8 cellular contexts compared by ENCODE assay signal in genomic region chr16:67833418-67834241, GRCh38. TPM values are rescaled to one million over a fixed set of nuclear protein-coding genes. Genes with fewer than 3 reads are reported as not detected.
DNase-seq lines count a peak whose midpoint lies in the region; ATAC-seq and TF ChIP-seq lines count a peak whose summit lies in the region.

No MANE protein-coding gene starts in this region.

- no peaks in the 10 kb centered on the region for H3K9me3 Mint-ChIP-seq in immature natural killer cell

- TF ChIP-seq POLR2A in breast epithelium (IDR thresholded peaks at IDR 0.05) = no peak

- CTCF ChIA-PET in AG04449 (lab: Yijun Ruan, JAX) = interaction anchor here (0.7 to 13.4 kb wide), 7 partner anchors 8 to 313 kb away, joined by 3 to 181 read pairs (median 8); no protein-coding TSS in a partner anchor

- H3K9me3 ChIP-seq in breast epithelium = no peaks in the 10 kb centered on the region

- peaks cover 0 to 5% of the 10 kb centered on the region in 2 donors for H3K4me1 ChIP-seq in breast epithelium

- H3K4me3 ChIP-seq in AG04449 (ENCODE audit: low read depth, low read length) (peak overlapping the region; percentile 83), breast epithelium (peak overlapping the region; percentile 83 to 92 (median 90))

- peak overlapping the region; percentile 83 to 94 (median 89) for H3K4me3 Mint-ChIP-seq in immature natural killer cell

- H3K27me3 ChIP-seq in breast epithelium = no peaks in the 10 kb centered on the region

- H3K27ac ChIP-seq in VCaP (peak overlapping the region; percentile 65; the same call in 1 of the 2 replicates), breast epithelium (peak overlapping the region; percentile 72)

- no peaks in the 10 kb centered on the region for H3K36me3 ChIP-seq in breast epithelium

- intact Hi-C loops in breast epithelium (cut with DNase I; ENCODE audit: low total_unique reads) = loop anchor here (2.0 kb wide), 1 partner anchor 33 kb away; no protein-coding TSS in a partner anchor

- no peak for DNase-seq in AG04449 (ENCODE audit: low read depth, low spot score)
- DNase-seq in NCI-H2171 (lab: John Stamatoyannopoulos, UW) = peak; percentile 96
- peak; percentile 83 to 91 for DNase-seq in breast epithelium (ENCODE audit: low spot score in 2 of 2)
- peak; percentile 91 to 93 (median 91) for DNase-seq in immature natural killer cell
- peak; percentile 77 for DNase-seq in smooth muscle cell of the brain vasculature (ENCODE audit: low read depth, low spot score)

- ATAC-seq in GM18870 (IDR thresholded peaks at IDR 0.05; ENCODE audit: unreplicated experiment) (peak; percentile 90), HG03103 (IDR thresholded peaks at IDR 0.05; ENCODE audit: low read depth, unreplicated experiment) (peak; percentile 93)

- H3K36me3 Mint-ChIP-seq in immature natural killer cell = peaks cover 0 to 4% (median 1%) of the 10 kb centered on the region in 3 donors

- peaks cover 0 to 2% (median 2%) of the 10 kb centered on the region in 3 donors for H3K27me3 Mint-ChIP-seq in immature natural killer cell (ENCODE audit: low read depth in 3 of 3)

- peak overlapping the region; percentile 37 to 87 (median 75) for H3K27ac Mint-ChIP-seq in immature natural killer cell

- POLR2A ChIA-PET in AG04449 (lab: Yijun Ruan, JAX) = interaction anchor here (0.9 to 1.9 kb wide), 7 partner anchors 11 to 126 kb away, joined by 3 to 8 read pairs (median 5); partner anchors contain the start of genes RANBP10 and TSNAXIP1

- H3K4me1 Mint-ChIP-seq in immature natural killer cell = peaks cover 17 to 18% of the 10 kb centered on the region in 2 donors

- TF ChIP-seq CTCF in AG04449 (IDR thresholded peaks at IDR 0.05; ENCODE audit: insufficient read depth, low read length, missing control alignments) (no peak), VCaP (conservative IDR thresholded peaks at IDR 0.05) (no peak), breast epithelium (IDR thresholded peaks at IDR 0.05) (no peak)

RNA-seq across cellular contexts. Expression of gene THAP11, which starts 8.5 kb away (rescaled TPM):
- 10 to 100 TPM; 51.1 to 57.8 (median 53.0) TPM for total RNA-seq in breast epithelium
- polyA plus RNA-seq in immature natural killer cell = 100 to 1,000 TPM; 102 to 129 (median 117) TPM

RNA-seq across cellular contexts. Expression of gene NUTF2, which starts 13.1 kb away (rescaled TPM):
- 100 to 1,000 TPM in 1 of 3 donors, 10 to 100 TPM in 2; 91.5 to 168 (median 94.8) TPM for total RNA-seq in breast epithelium
- 100 to 1,000 TPM; 115 to 157 (median 130) TPM for polyA plus RNA-seq in immature natural killer cell

RNA-seq across cellular contexts. Expression of gene CENPT, which starts 13.9 kb away (rescaled TPM):
- 10 to 100 TPM; 35.0 to 52.0 (median 51.5) TPM for total RNA-seq in breast epithelium
- polyA plus RNA-seq in immature natural killer cell = 10 to 100 TPM in 2 of 3 donors, 1 to 10 TPM in 1; 9.3 to 15.0 (median 12.4) TPM

RNA-seq across cellular contexts. Expression of gene TSNAXIP1, which starts 26.9 kb away (rescaled TPM):
- total RNA-seq in breast epithelium = 1 to 10 TPM; 1.1 to 4.2 (median 3.9) TPM
- not detected for polyA plus RNA-seq in immature natural killer cell

RNA-seq across cellular contexts. Expression of gene RANBP10, which starts 27.3 kb away (rescaled TPM):
- 10 to 100 TPM in 2 of 3 donors, 1 to 10 TPM in 1; 7.7 to 13.2 (median 13.1) TPM for total RNA-seq in breast epithelium
- 10 to 100 TPM in 1 of 3 donors, 1 to 10 TPM in 2; 2.6 to 12.4 (median 7.9) TPM for polyA plus RNA-seq in immature natural killer cell
